ENCODE assay signal across 22 cellular contexts in genomic region chr5:73706963-73707362, GRCh38.
DNase-seq lines count a peak whose midpoint lies in the region; ATAC-seq, FAIRE-seq and TF ChIP-seq lines count a peak whose summit lies in the region.
"Had no signal": no experiment of that assay in that cellular context is flagged by ENCODE, and none has a peak within 500 bp of the region (broad histone marks: within the 10 kb centered on the region; RNA-seq: fewer than 3 reads in every experiment).

No MANE protein-coding gene starts in this region.

- H3K4me2 ChIP-seq in A549 (no peak overlapping the region), PC-3 (ENCODE audit: low read length) (no peak overlapping the region)
- H3K4me2 ChIP-seq: SK-N-SH had no signal

- no peak for DNase-seq in A549 (ENCODE audit: low read depth in 1 of 2, low spot score in 1 of 2)
- peak; percentile 40 for DNase-seq in PC-3
- DNase-seq in astrocyte of the hippocampus (ENCODE audit: low read depth, low spot score): peak; percentile 19
- DNase-seq in sciatic nerve (ENCODE audit: low spot score): no peak
- no peak for DNase-seq in NCI-H524 treated with DMSO at 0.1 percent for 48 hours (lab: John Stamatoyannopoulos, UW)
- DNase-seq in GM10266 (ENCODE audit: extremely low spot score): no peak
- no peak for DNase-seq in RKO (ENCODE audit: low spot score)
- no peak for DNase-seq in foreskin melanocyte
- DNase-seq: Calu3; CD8-positive, alpha-beta memory T cell; H9; HFFc6; NCI-H1694 treated with DMSO at 0.1 percent for 48 hours; NCI-H2081 treated with DMSO at 0.1 percent for 48 hours; NCI-H2171 treated with DMSO at 0.1 percent for 48 hours; NCI-H526; SIG-M5; SK-N-SH had no signal

- H3K9me2 ChIP-seq in PC-3 (replicated peaks; ENCODE audit: low read length): no peaks in the 10 kb centered on the region
- H3K9me2 ChIP-seq: SK-N-SH had no signal

- no peaks in the 10 kb centered on the region for H3F3A ChIP-seq in PC-3 (ENCODE audit: low read length, unreplicated experiment)

- TF ChIP-seq POLR2A in A549 (IDR thresholded peaks at IDR 0.05; ENCODE audit: low read length): no peak

- peaks cover 23% of the 10 kb centered on the region for H3K79me2 ChIP-seq in PC-3 (ENCODE audit: low read length)

- H3K36me3 ChIP-seq in PC-3 (ENCODE audit: low read depth, low read length): peaks cover 7% of the 10 kb centered on the region; the same call in 1 of the 2 replicates

- H3K4me3 ChIP-seq in A549 (no peak overlapping the region), PC-3 (ENCODE audit: low read length) (no peak overlapping the region)
- H3K4me3 ChIP-seq: GM23248 had no signal

- POLR2A ChIA-PET in A549 (lab: Yijun Ruan, JAX) (no interaction called here), PC-3 (lab: Charles Lee; ENCODE audit: unreplicated experiment) (interaction anchor here (0.6 kb wide), 1 partner anchor 15 kb away, joined by 3 read pairs; no protein-coding TSS in a partner anchor)

- no peaks in the 10 kb centered on the region for H4K20me1 ChIP-seq in PC-3 (ENCODE audit: low read length)

- no peak overlapping the region for H3K9ac ChIP-seq in PC-3 (ENCODE audit: low read length)
- H3K9ac ChIP-seq: GM23248, SK-N-SH had no signal

- H3K4me1 ChIP-seq in A549 (peaks cover 12% of the 10 kb centered on the region; the same call in 2 of the 3 replicates), PC-3 (ENCODE audit: insufficient read depth, low read length) (peaks cover 20% of the 10 kb centered on the region)

- intact Hi-C loops in PC-3 (cut with micrococcal nuclease): no loop called here
- intact Hi-C loops in sciatic nerve (cut with DNase I): no loop called here

- H3K27me3 ChIP-seq in PC-3 (ENCODE audit: low read length): no peaks in the 10 kb centered on the region

- H2AFZ ChIP-seq in PC-3 (ENCODE audit: low read length): no peak overlapping the region
- H2AFZ ChIP-seq: GM23248 had no signal

- H3K27ac ChIP-seq in A549 (peak overlapping the region in 1 of 2 experiments; percentile 4; a peak in 1 of 6 replicates), PC-3 (ENCODE audit: low read length) (no peak overlapping the region)
- H3K27ac ChIP-seq: 22Rv1, C4-2B, GM23248 had no signal

- ATAC-seq in A549: peak; percentile 43 to 56; a peak in 4 of 6 replicates
- 0 out of 2 replicates have a peak, but pooled peaks have one; percentile 29 for ATAC-seq in PC-3
- ATAC-seq in sciatic nerve: peak; percentile 50

- no peak for TF ChIP-seq EP300 in A549 (IDR thresholded peaks at IDR 0.05)

- FAIRE-seq in A549 (lab: Jason Lieb, UNC): no peak
- FAIRE-seq: HTR-8/SVneo had no signal

- CTCF ChIA-PET in A549 (lab: Yijun Ruan, JAX) (interaction anchor here (1.1 to 5.0 kb wide), 5 partner anchors 9 to 116 kb away, joined by 3 to 20 read pairs (median 4); no protein-coding TSS in a partner anchor), PC-3 (lab: Charles Lee) (no interaction called here)

- TF ChIP-seq RAD21 in A549 (conservative IDR thresholded peaks at IDR 0.05 in 1 of 2, IDR thresholded peaks at IDR 0.05 in 1 of 2): no peak

- no TSS peak for BruUV-seq in PC-3 (replicated peaks; lab: Mats Ljungman, UMichigan)

- 74% methylated on average over 5 of the region's 5 CpGs for WGBS in A549 (ENCODE audit: missing lambda C conversion rate)

- peaks cover 10% of the 10 kb centered on the region; the same call in 1 of the 3 replicates for H3K9me3 ChIP-seq in A549
- no peaks in the 10 kb centered on the region for H3K9me3 ChIP-seq in PC-3 (ENCODE audit: low read length)

- TF ChIP-seq CTCF in A549 (IDR thresholded peaks at IDR 0.05) (no peak), PC-3 (conservative IDR thresholded peaks at IDR 0.05; ENCODE audit: low read depth, low read length) (no peak), GM10266 (IDR thresholded peaks at IDR 0.05; ENCODE audit: control insufficient read depth, insufficient read depth, low read depth, missing control alignments) (no peak)

TF ChIP-seq in A549, 52 proteins besides CTCF, POLR2A, EP300 and RAD21:
- TF ChIP-seq TFCP2L1 (CRISPR knock-in tag; IDR thresholded peaks at IDR 0.05): no peak
- TF ChIP-seq EHF (CRISPR knock-in tag; IDR thresholded peaks at IDR 0.05): no peak
- TF ChIP-seq ZC3H11A (IDR thresholded peaks at IDR 0.05): no peak
- TF ChIP-seq FOXS1 (CRISPR knock-in tag; IDR thresholded peaks at IDR 0.05): no peak
- no peak for TF ChIP-seq HMGXB4 (CRISPR knock-in tag; IDR thresholded peaks at IDR 0.05; ENCODE audit: borderline replicate concordance)
- TF ChIP-seq HEYL (CRISPR knock-in tag; IDR thresholded peaks at IDR 0.05): no peak
- no peak for TF ChIP-seq SREBF2 (IDR thresholded peaks at IDR 0.05)
- no peak for TF ChIP-seq POLR2AphosphoS2 (conservative IDR thresholded peaks at IDR 0.05; ENCODE audit: low read length)
- no peak for TF ChIP-seq HDAC2 (IDR thresholded peaks at IDR 0.05)
- TF ChIP-seq BHLHE40 (IDR thresholded peaks at IDR 0.05; ENCODE audit: low read depth, low read length): no peak
- TF ChIP-seq GATA3 (IDR thresholded peaks at IDR 0.05; ENCODE audit: borderline replicate concordance): no peak
- TF ChIP-seq MAX (IDR thresholded peaks at IDR 0.05): no peak
- TF ChIP-seq MAZ (IDR thresholded peaks at IDR 0.05; ENCODE audit: borderline replicate concordance, low read depth, low read length): no peak
- TF ChIP-seq CEBPB (IDR thresholded peaks at IDR 0.05): no peak
- no peak for TF ChIP-seq CHD4 (IDR thresholded peaks at IDR 0.05; ENCODE audit: borderline replicate concordance)

Comparison
In these comparisons a context has a peak if more than half of its experiments do, and no peak if none do; other contexts are left out.
1. DNase-seq: peak in PC-3 (single experiment) and astrocyte of the hippocampus (single experiment); none in A549 (0 of 2), sciatic nerve (single experiment), NCI-H524 treated with DMSO at 0.1 percent for 48 hours (single experiment), GM10266 (single experiment), RKO (single experiment) and foreskin melanocyte (single experiment).
2. Peak in every context shown above with its lines, with median percentiles within 50 percentile points of each other: ATAC-seq.